Comparison of ENCODE assay signal across 8 cellular contexts in the genomic region with DNA sequence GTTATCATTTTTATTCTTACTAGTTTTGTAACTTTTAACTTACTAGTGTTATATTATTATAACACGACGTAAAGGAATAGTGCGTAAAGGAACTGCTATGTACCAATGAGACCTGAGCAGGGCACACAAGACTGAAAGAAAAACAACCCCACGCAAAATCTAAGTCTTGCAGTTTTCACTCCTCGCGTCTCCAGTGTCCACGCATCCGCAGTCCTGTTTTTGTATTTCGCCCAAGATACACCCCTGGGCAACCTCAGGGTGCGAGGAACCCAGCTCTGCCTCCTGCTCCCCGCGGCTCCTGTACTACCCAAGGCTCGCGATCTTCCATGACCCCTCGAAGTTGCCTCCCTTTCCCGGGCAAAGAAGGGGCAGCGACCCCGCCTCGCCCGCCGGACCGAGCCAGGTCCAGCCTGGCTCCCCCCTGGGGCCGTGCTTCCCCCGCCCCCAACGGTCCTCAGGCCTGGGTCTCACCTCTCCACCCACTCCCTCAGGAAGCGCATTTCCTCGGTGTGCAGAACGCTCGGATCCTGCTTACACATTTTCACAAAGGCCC. TPM values are rescaled to one million over a fixed set of nuclear protein-coding genes. Genes with fewer than 3 reads are reported as not detected.
A peak's percentile ranks its signal among the peaks of the same experiment; 100 is the strongest.
DNase-seq lines count a peak whose midpoint lies in the region; ATAC-seq and TF ChIP-seq lines count a peak whose summit lies in the region.

No MANE protein-coding gene starts in this region.

- POLR2A ChIA-PET in A673 (lab: Charles Lee; ENCODE audit: low non-redundant PET): interaction anchor here (0.6 kb wide), 3 partner anchors 79 to 490 kb away, joined by 4 to 10 read pairs (median 7); no protein-coding TSS in a partner anchor

- H3K27ac ChIP-seq in A673 (ENCODE audit: low read depth, low read length, poor library complexity, severe bottlenecking): peak overlapping the region; percentile 98
- H3K27ac ChIP-seq in angular gyrus (ENCODE audit: low read depth, low read length): peak overlapping the region; percentile 100
- H3K27ac ChIP-seq in right cardiac atrium (ENCODE audit: low read length): peak overlapping the region; percentile 98

- peak overlapping the region; percentile 100 for H3K27ac Mint-ChIP-seq in progenitor cell of endocrine pancreas

- BruUV-seq in A673 (replicated peaks; lab: Mats Ljungman, UMichigan): no TSS peak

- peak overlapping the region; percentile 95 for H3K4me3 Mint-ChIP-seq in progenitor cell of endocrine pancreas (ENCODE audit: low read depth)

- H3K27me3 Mint-ChIP-seq in progenitor cell of endocrine pancreas: no peaks in the 10 kb centered on the region

- ATAC-seq in HG02678 (IDR thresholded peaks at IDR 0.05; ENCODE audit: unreplicated experiment) (peak; percentile 28), right cardiac atrium (peak; percentile 37 to 56)

- H3K27me3 ChIP-seq in A673 (replicated peaks; ENCODE audit: insufficient read depth, low read depth, low read length, poor library complexity) (no peaks in the 10 kb centered on the region), GM06990 (replicated peaks; ENCODE audit: control insufficient read depth, insufficient read depth, low read length) (no peaks in the 10 kb centered on the region), right cardiac atrium (ENCODE audit: control insufficient read depth, insufficient read depth) (no peaks in the 10 kb centered on the region)

- TF ChIP-seq CTCF in A673 (conservative IDR thresholded peaks at IDR 0.05; ENCODE audit: low read depth, low read length) (no peak), GM06990 (IDR thresholded peaks at IDR 0.05; ENCODE audit: insufficient read depth, low read length, poor library complexity, severe bottlenecking) (no peak), progenitor cell of endocrine pancreas (IDR thresholded peaks at IDR 0.05; ENCODE audit: unreplicated experiment) (no peak)

- H3K4me1 ChIP-seq in A673 (ENCODE audit: insufficient read depth, low read length, poor library complexity, severe bottlenecking) (peaks cover 20% of the 10 kb centered on the region), right cardiac atrium (ENCODE audit: control insufficient read depth, insufficient read depth, low read length) (peaks cover 6% of the 10 kb centered on the region)

- H3K9me3 ChIP-seq in A673 (ENCODE audit: low read depth, low read length, poor library complexity, severe bottlenecking): no peaks in the 10 kb centered on the region
- H3K9me3 ChIP-seq in right cardiac atrium (ENCODE audit: control insufficient read depth, low read length): no peaks in the 10 kb centered on the region

- H3K36me3 ChIP-seq in A673 (ENCODE audit: insufficient read depth, low read length, poor library complexity, severe bottlenecking) (peaks cover 12% of the 10 kb centered on the region), GM06990 (ENCODE audit: control insufficient read depth, insufficient read depth, low read length) (no peaks in the 10 kb centered on the region; the same call in 1 of the 2 replicates)

- DNase-seq in A673 (ENCODE audit: low spot score): peak; percentile 43
- DNase-seq in GM06990 (ENCODE audit: extremely low read depth, insufficient read length): peak; percentile 61
- peak; percentile 74 for DNase-seq in NCI-H69 (lab: John Stamatoyannopoulos, UW)
- DNase-seq in right cardiac atrium: no peak
- DNase-seq in progenitor cell of endocrine pancreas (ENCODE audit: low spot score, unreplicated experiment): peak; percentile 28
- DNase-seq in activated effector memory CD4-positive, alpha-beta T cell treated with Interleukin-2 at 50 U/mL for 16 hours: no peak

- intact Hi-C loops in A673 (cut with micrococcal nuclease; ENCODE audit: unreplicated experiment) (loop anchor here (1.0 kb wide), 1 partner anchor 37 kb away; the partner anchor contains the start of gene SLC25A17), right cardiac atrium (cut with DNase I) (no loop called here)

- CTCF ChIA-PET in A673 (lab: Charles Lee): interaction anchor here (0.6 kb wide), 2 partner anchors 272 to 318 kb away, joined by 4 to 5 read pairs; no protein-coding TSS in a partner anchor

- peaks cover 44% of the 10 kb centered on the region for H3K4me1 Mint-ChIP-seq in progenitor cell of endocrine pancreas (ENCODE audit: low read depth)

- H3K9me3 Mint-ChIP-seq in progenitor cell of endocrine pancreas (ENCODE audit: low read depth): no peaks in the 10 kb centered on the region

- WGBS in right cardiac atrium: under 1% methylated on average over 29 of the region's 29 CpGs

- peaks cover 5% of the 10 kb centered on the region for H3K36me3 Mint-ChIP-seq in progenitor cell of endocrine pancreas (ENCODE audit: insufficient read depth)

- H3K4me3 ChIP-seq in A673 (ENCODE audit: low read depth, low read length, poor library complexity, severe bottlenecking) (peak overlapping the region; percentile 75), GM06990 (replicated peaks; ENCODE audit: low read depth, low read length) (peak overlapping the region; percentile 99), right cardiac atrium (ENCODE audit: low read length) (peak overlapping the region; percentile 89)

RNA-seq across cellular contexts. Expression of gene ST13, which starts 0.4 kb away (rescaled TPM):
- total RNA-seq in A673 (2021) (337 and 365 TPM in 2 replicates), right cardiac atrium (100 to 1,000 TPM; 178 to 223 (median 202) TPM), progenitor cell of endocrine pancreas (372 and 374 TPM in 2 replicates)
- 71.1 TPM for polyA plus RNA-seq in right cardiac atrium

RNA-seq across cellular contexts. Expression of gene XPNPEP3, which starts 0.9 kb away (rescaled TPM):
- total RNA-seq in A673 (2021) (30.3 and 31.3 TPM in 2 replicates), right cardiac atrium (10 to 100 TPM; 17.3 to 25.6 (median 22.2) TPM), progenitor cell of endocrine pancreas (23.1 and 23.3 TPM in 2 replicates)
- 7.1 TPM for polyA plus RNA-seq in right cardiac atrium

RNA-seq across cellular contexts. Expression of gene DNAJB7, which starts 5.9 kb away (rescaled TPM):
- total RNA-seq in A673 (2021) (not detected in 2 replicates), right cardiac atrium (not detected), progenitor cell of endocrine pancreas (not detected in 2 replicates)
- polyA plus RNA-seq in right cardiac atrium: not detected

RNA-seq across cellular contexts. Expression of gene SLC25A17, which starts 36.9 kb away (rescaled TPM):
- 42.7 and 51.6 TPM in 2 replicates for total RNA-seq in A673 (2021)
- total RNA-seq in right cardiac atrium: 1 to 10 TPM; 4.2 to 7.5 (median 4.9) TPM
- 3.7 TPM for polyA plus RNA-seq in right cardiac atrium
- 16.7 and 18.4 TPM in 2 replicates for total RNA-seq in progenitor cell of endocrine pancreas

Comparison
In these comparisons a context has a peak if more than half of its experiments do, and no peak if none do; other contexts are left out.
1. DNase-seq: peak in A673 (single experiment), GM06990 (single experiment), NCI-H69 (single experiment) and progenitor cell of endocrine pancreas (single experiment); none in right cardiac atrium (0 of 3) and activated effector memory CD4-positive, alpha-beta T cell treated with Interleukin-2 at 50 U/mL for 16 hours (single experiment).
2. Peak in every context shown above with its lines, with median percentiles within 50 percentile points of each other: H3K27ac ChIP-seq and H3K4me3 ChIP-seq.